Comparison of ENCODE assay signal across 12 cellular contexts in genomic region chr1:67390041-67390887, GRCh38. TPM values are rescaled to one million over a fixed set of nuclear protein-coding genes. Genes with fewer than 3 reads are reported as not detected.
DNase-seq lines count a peak whose midpoint lies in the region; ATAC-seq and TF ChIP-seq lines count a peak whose summit lies in the region.
"Had no signal": no experiment of that assay in that cellular context is flagged by ENCODE, and none has a peak within 500 bp of the region (broad histone marks: within the 10 kb centered on the region; RNA-seq: fewer than 3 reads in every experiment).

No MANE protein-coding gene starts in this region.

- in situ Hi-C loops in Caki2 (cut with HindIII; ENCODE audit: low pct_unique_long_range_greater_than_20kb, low sequenced_read_pairs): no loop called here

- intact Hi-C loops in posterior cingulate gyrus (cut with DNase I): no loop called here

- no peak for TF ChIP-seq CTCF in cardiac fibroblast (IDR thresholded peaks at IDR 0.05; ENCODE audit: low read depth, low read length)

- DNase-seq in Caki2 (ENCODE audit: low read depth) (peak; percentile 81), M059J (ENCODE audit: low read depth) (peak; percentile 96), cardiac fibroblast (ENCODE audit: low read depth in 2 of 2) (peak; percentile 38 to 75), kidney tubule cell (ENCODE audit: low spot score) (peak; percentile 92), NCI-H187 treated with DMSO at 0.1 percent for 48 hours (lab: John Stamatoyannopoulos, UW) (no peak), posterior cingulate gyrus (no peak)
- DNase-seq: adrenal gland; CD4-positive, alpha-beta T cell; NCI-H1694 treated with DMSO at 0.1 percent for 48 hours; stimulated activated CD4-positive, alpha-beta T cell treated with anti-CD3 and anti-CD28 coated beads, Interleukin-15, amount 100 ng/mL, for 24 hours had no signal

- no peak overlapping the region for H3K4me3 ChIP-seq in cardiac fibroblast (replicated peaks in 1 of 2; ENCODE audit: low read depth in 2 of 2, low read length in 2 of 2)
- H3K4me3 ChIP-seq: adrenal gland had no signal

- no peak for ATAC-seq in GM19023 (IDR thresholded peaks at IDR 0.05; ENCODE audit: unreplicated experiment)
- no peak for ATAC-seq in HG02885 (IDR thresholded peaks at IDR 0.05; ENCODE audit: poor library complexity, unreplicated experiment)

RNA-seq across cellular contexts. Expression of gene SERBP1, which starts 39.9 kb away (rescaled TPM):
- total RNA-seq in Caki2 (2014; rRNA removed; shearing (Covaris generic); ENCODE audit: low replicate concordance): 185 and 196 TPM in 2 replicates
- total RNA-seq in M059J (2014; rRNA removed; shearing (Covaris generic)): 218 and 303 TPM in 2 replicates

Comparison
In these comparisons a context has a peak if more than half of its experiments do, and no peak if none do; other contexts are left out.
1. DNase-seq: peak in Caki2 (single experiment), M059J (single experiment), cardiac fibroblast (2 of 2) and kidney tubule cell (single experiment); none in NCI-H187 treated with DMSO at 0.1 percent for 48 hours (single experiment) and posterior cingulate gyrus (0 of 10).